1 cellular context compared by ENCODE assay signal in the genomic region with DNA sequence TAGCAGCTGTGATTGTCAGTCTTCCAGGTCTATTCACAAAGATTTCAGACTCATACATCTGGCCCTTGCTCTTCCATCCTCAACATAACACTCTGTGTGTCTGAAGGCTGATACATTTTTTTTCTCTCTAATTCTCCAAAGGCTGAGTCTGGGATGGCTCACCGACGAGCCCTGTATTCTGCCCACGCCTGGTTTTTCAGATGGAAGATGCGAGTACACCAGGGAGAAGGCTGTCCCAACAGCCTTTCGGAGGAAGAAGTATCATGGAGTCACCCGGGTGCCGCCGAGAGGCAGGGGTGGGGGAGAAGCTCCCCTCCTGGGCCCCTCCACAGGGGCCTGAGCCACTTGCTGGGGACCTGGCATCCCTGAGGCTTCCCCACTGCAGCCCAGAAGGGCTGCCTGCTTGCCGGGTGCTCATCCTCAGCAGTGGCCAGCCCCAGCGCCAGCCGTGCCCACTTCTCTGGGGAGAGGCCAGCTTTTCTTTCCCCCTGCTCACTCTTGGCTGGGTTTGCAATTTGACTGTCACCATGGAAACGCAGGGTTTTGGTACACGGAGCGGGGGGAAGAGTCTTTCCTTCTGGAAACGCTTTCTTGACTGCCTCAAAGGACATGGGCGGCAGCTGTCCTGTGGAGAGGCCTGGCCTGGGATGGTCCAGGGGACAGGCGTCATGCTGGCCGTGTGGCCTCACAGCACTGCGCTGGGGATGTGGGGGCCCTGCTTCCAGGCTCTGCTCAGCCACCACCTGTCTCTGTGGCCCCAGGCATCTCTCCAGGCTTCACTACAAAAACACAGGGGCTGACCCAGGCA.
TF ChIP-seq lines count a peak whose summit lies in the region.

No MANE protein-coding gene starts in this region.

TF ChIP-seq in HepG2, 621 proteins besides CTCF, POLR2A, EP300 and RAD21:
- peak; percentile 23 for TF ChIP-seq AGO2 (optimal IDR thresholded peaks at IDR 0.05; ENCODE audit: low read depth, low read length)
- TF ChIP-seq, protein P1, sequence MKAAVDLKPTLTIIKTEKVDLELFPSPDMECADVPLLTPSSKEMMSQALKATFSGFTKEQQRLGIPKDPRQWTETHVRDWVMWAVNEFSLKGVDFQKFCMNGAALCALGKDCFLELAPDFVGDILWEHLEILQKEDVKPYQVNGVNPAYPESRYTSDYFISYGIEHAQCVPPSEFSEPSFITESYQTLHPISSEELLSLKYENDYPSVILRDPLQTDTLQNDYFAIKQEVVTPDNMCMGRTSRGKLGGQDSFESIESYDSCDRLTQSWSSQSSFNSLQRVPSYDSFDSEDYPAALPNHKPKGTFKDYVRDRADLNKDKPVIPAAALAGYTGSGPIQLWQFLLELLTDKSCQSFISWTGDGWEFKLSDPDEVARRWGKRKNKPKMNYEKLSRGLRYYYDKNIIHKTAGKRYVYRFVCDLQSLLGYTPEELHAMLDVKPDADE (CRISPR knock-in tag; IDR thresholded peaks at IDR 0.05) = no peak
